ENCODE assay signal across 23 cellular contexts in the genomic region with DNA sequence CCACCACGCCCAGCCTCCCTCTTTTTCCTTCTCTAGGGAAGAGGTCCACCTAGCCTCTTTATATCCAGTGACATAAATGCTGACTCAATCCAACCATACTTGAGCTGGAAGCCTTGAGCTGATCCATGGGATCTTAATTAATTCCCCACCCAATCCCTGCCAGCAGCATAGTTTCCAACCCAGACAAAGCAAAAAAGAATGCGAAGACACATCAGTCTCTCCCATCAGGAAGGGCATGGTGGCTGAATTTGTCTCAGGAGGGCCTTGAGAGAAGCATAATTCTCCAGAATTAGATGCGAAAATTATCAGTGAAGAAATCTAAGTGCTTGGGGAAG. TPM values are rescaled to one million over a fixed set of nuclear protein-coding genes. Genes with fewer than 3 reads are reported as not detected.
DNase-seq lines count a peak whose midpoint lies in the region; ATAC-seq and TF ChIP-seq lines count a peak whose summit lies in the region.
"Had no signal": no experiment of that assay in that cellular context is flagged by ENCODE, and none has a peak within 500 bp of the region (broad histone marks: within the 10 kb centered on the region; RNA-seq: fewer than 3 reads in every experiment).

No MANE protein-coding gene starts in this region.

- H3K36me3 ChIP-seq in CD8-positive, alpha-beta T cell (ENCODE audit: insufficient read depth, low read length), result peaks cover 11% of the 10 kb centered on the region
- H3K36me3 ChIP-seq: brain microvascular endothelial cell, MG63, prostate gland, sigmoid colon, SJCRH30 had no signal

- POLR2A ChIA-PET in CD8-positive, alpha-beta T cell (lab: Charles Lee), result interaction anchor here (0.6 to 0.7 kb wide), 2 partner anchors 9 to 80 kb away, joined by 3 to 6 read pairs; no protein-coding TSS in a partner anchor
- POLR2A ChIA-PET in WTC11 (lab: Charles Lee), result no interaction called here

- peak overlapping the region; percentile 84 for H3K27ac Mint-ChIP-seq in CD8-positive, alpha-beta T cell
- H3K27ac Mint-ChIP-seq in WTC11 (peak overlapping the region; percentile 15; the same call in 1 of the 2 replicates), immature natural killer cell (peak overlapping the region in 4 of 6 donors; percentile 43 to 72 (median 56))

- DNase-seq in AG20443 (ENCODE audit: low spot score) (peak; percentile 63), WTC11 (ENCODE audit: low spot score) (no peak), immature natural killer cell (no peak), pons (ENCODE audit: low spot score) (no peak), G401 (ENCODE audit: low spot score) (no peak)
- DNase-seq in CD8-positive, alpha-beta T cell, result no peak
- no peak for DNase-seq in stimulated activated CD4-positive, alpha-beta T cell treated with anti-CD3 and anti-CD28 coated beads, Interleukin-1b, Interleukin-23, amount 100 ng/mL, for 48 hours
- DNase-seq: activated T-cell treated with anti-CD3 and anti-CD28 coated beads for 4 hours; brain microvascular endothelial cell; CD8-positive, alpha-beta memory T cell; H7; heart left ventricle; lower lobe of right lung; MG63; NCI-H2029; NCI-H2227 treated with DMSO at 0.1 percent for 48 hours; NCI-H526 treated with DMSO at 0.1 percent for 48 hours; sigmoid colon; SJCRH30 had no signal

- no peaks in the 10 kb centered on the region for H3K9me3 Mint-ChIP-seq in CD8-positive, alpha-beta T cell
- no peaks in the 10 kb centered on the region for H3K9me3 Mint-ChIP-seq in WTC11
- no peaks in the 10 kb centered on the region for H3K9me3 Mint-ChIP-seq in immature natural killer cell
- H3K9me3 Mint-ChIP-seq: CD8-positive, alpha-beta memory T cell had no signal

- no peak overlapping the region for H3K27ac ChIP-seq in CD8-positive, alpha-beta T cell (ENCODE audit: low read depth, low read length)
- H3K27ac ChIP-seq: brain microvascular endothelial cell, heart left ventricle, lower lobe of right lung, prostate gland, SJCRH30 had no signal

- H3K27me3 Mint-ChIP-seq in CD8-positive, alpha-beta T cell (ENCODE audit: low read depth), result no peaks in the 10 kb centered on the region
- no peaks in the 10 kb centered on the region; the same call in 1 of the 2 replicates for H3K27me3 Mint-ChIP-seq in WTC11 (ENCODE audit: low read depth)
- peaks cover 0 to 7% (median 2%) of the 10 kb centered on the region in 3 donors for H3K27me3 Mint-ChIP-seq in immature natural killer cell (ENCODE audit: low read depth in 3 of 3)
- H3K27me3 Mint-ChIP-seq: CD8-positive, alpha-beta memory T cell had no signal

- H3K36me3 Mint-ChIP-seq in CD8-positive, alpha-beta T cell, result peaks cover 61% of the 10 kb centered on the region
- H3K36me3 Mint-ChIP-seq in WTC11 (no peaks in the 10 kb centered on the region), immature natural killer cell (peaks cover 23 to 38% (median 38%) of the 10 kb centered on the region in 3 donors)

- no peaks in the 10 kb centered on the region for H3K9me3 ChIP-seq in CD8-positive, alpha-beta T cell (ENCODE audit: low read length)
- H3K9me3 ChIP-seq: heart left ventricle, lower lobe of right lung, MG63, prostate gland, sigmoid colon, SJCRH30 had no signal

- CTCF ChIA-PET in CD8-positive, alpha-beta T cell (lab: Charles Lee), result interaction anchor here (1.1 to 2.6 kb wide), 4 partner anchors 11 to 87 kb away, joined by 3 to 10 read pairs (median 6); no protein-coding TSS in a partner anchor
- CTCF ChIA-PET in WTC11 (lab: Charles Lee), result no interaction called here

- in situ Hi-C loops in G401 (cut with HindIII; ENCODE audit: low sequenced_read_pairs), result no loop called here

- H3K27me3 ChIP-seq in CD8-positive, alpha-beta T cell (ENCODE audit: insufficient read depth, low read length), result no peaks in the 10 kb centered on the region
- H3K27me3 ChIP-seq: brain microvascular endothelial cell, heart left ventricle, MG63, sigmoid colon had no signal

- intact Hi-C loops in CD8-positive, alpha-beta T cell (cut with DNase I, micrococcal nuclease), result no loop called here

- TF ChIP-seq CTCF in CD8-positive, alpha-beta T cell (IDR thresholded peaks at IDR 0.05), result no peak
- no peak for TF ChIP-seq CTCF in WTC11 (IDR thresholded peaks at IDR 0.05)

- H3K4me3 Mint-ChIP-seq in CD8-positive, alpha-beta T cell, result no peak overlapping the region
- no peak overlapping the region for H3K4me3 Mint-ChIP-seq in WTC11
- peak overlapping the region in 1 of 5 donors; percentile 13 for H3K4me3 Mint-ChIP-seq in immature natural killer cell
- H3K4me3 Mint-ChIP-seq: CD8-positive, alpha-beta memory T cell had no signal

- H3K4me1 Mint-ChIP-seq in CD8-positive, alpha-beta T cell (ENCODE audit: low read depth), result peaks cover 41% of the 10 kb centered on the region
- H3K4me1 Mint-ChIP-seq in WTC11 (peaks cover 2% of the 10 kb centered on the region), immature natural killer cell (peaks cover 46 to 53% of the 10 kb centered on the region in 2 donors)

- H3K4me3 ChIP-seq in CD8-positive, alpha-beta T cell (ENCODE audit: low read depth, low read length), result no peak overlapping the region
- H3K4me3 ChIP-seq: heart left ventricle, K562, lower lobe of right lung, MG63, prostate gland, sigmoid colon, SJCRH30 had no signal

- ATAC-seq in CD8-positive, alpha-beta T cell, result no peak
- ATAC-seq in WTC11, result no peak
- ATAC-seq in HG03354 (IDR thresholded peaks at IDR 0.05; ENCODE audit: poor library complexity, severe bottlenecking, unreplicated experiment), result no peak
- ATAC-seq: activated CD4-positive, CD25-positive, alpha-beta regulatory T cell treated with anti-CD3 and anti-CD28 coated beads, Interleukin-2, amount 50 U/mL, for 24 hours; heart left ventricle; K562; lower lobe of right lung had no signal

- peaks cover 15% of the 10 kb centered on the region for H3K4me1 ChIP-seq in CD8-positive, alpha-beta T cell (ENCODE audit: insufficient read depth, low read length)
- H3K4me1 ChIP-seq: prostate gland, SJCRH30 had no signal

TF ChIP-seq in WTC11, 78 proteins besides CTCF, POLR2A, EP300 and RAD21 (continues in another document):
- TF ChIP-seq ZNF396 (CRISPR knock-in tag; IDR thresholded peaks at IDR 0.05; ENCODE audit: borderline replicate concordance) (no peak), NR1H2 (CRISPR knock-in tag; IDR thresholded peaks at IDR 0.05) (no peak), ELF4 (CRISPR knock-in tag; IDR thresholded peaks at IDR 0.05; ENCODE audit: low read depth) (no peak), NR2C2 (CRISPR knock-in tag; IDR thresholded peaks at IDR 0.05) (no peak), NFYB (CRISPR knock-in tag; conservative IDR thresholded peaks at IDR 0.05; ENCODE audit: low read depth) (no peak)
- TF ChIP-seq, protein P1, sequence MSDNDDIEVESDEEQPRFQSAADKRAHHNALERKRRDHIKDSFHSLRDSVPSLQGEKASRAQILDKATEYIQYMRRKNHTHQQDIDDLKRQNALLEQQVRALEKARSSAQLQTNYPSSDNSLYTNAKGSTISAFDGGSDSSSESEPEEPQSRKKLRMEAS (CRISPR knock-in tag; IDR thresholded peaks at IDR 0.05), result no peak
- TF ChIP-seq, protein P2, sequence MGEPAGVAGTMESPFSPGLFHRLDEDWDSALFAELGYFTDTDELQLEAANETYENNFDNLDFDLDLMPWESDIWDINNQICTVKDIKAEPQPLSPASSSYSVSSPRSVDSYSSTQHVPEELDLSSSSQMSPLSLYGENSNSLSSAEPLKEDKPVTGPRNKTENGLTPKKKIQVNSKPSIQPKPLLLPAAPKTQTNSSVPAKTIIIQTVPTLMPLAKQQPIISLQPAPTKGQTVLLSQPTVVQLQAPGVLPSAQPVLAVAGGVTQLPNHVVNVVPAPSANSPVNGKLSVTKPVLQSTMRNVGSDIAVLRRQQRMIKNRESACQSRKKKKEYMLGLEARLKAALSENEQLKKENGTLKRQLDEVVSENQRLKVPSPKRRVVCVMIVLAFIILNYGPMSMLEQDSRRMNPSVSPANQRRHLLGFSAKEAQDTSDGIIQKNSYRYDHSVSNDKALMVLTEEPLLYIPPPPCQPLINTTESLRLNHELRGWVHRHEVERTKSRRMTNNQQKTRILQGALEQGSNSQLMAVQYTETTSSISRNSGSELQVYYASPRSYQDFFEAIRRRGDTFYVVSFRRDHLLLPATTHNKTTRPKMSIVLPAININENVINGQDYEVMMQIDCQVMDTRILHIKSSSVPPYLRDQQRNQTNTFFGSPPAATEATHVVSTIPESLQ (CRISPR knock-in tag; IDR thresholded peaks at IDR 0.05), result no peak
- TF ChIP-seq, protein P3, sequence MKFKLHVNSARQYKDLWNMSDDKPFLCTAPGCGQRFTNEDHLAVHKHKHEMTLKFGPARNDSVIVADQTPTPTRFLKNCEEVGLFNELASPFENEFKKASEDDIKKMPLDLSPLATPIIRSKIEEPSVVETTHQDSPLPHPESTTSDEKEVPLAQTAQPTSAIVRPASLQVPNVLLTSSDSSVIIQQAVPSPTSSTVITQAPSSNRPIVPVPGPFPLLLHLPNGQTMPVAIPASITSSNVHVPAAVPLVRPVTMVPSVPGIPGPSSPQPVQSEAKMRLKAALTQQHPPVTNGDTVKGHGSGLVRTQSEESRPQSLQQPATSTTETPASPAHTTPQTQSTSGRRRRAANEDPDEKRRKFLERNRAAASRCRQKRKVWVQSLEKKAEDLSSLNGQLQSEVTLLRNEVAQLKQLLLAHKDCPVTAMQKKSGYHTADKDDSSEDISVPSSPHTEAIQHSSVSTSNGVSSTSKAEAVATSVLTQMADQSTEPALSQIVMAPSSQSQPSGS (CRISPR knock-in tag; IDR thresholded peaks at IDR 0.05; ENCODE audit: borderline replicate concordance, low read depth), result no peak

RNA-seq across cellular contexts. Expression of a gene that starts 22.5 kb away (rescaled TPM):
- total RNA-seq in CD8-positive, alpha-beta T cell, result 10 to 100 TPM in 1 of 2 experiments, 1 to 10 TPM in 1; 9.8 to 10.4 TPM
- total RNA-seq in WTC11 (2021), result 2.8 to 2.9 TPM (median 2.8 TPM) in 3 replicates
- polyA plus RNA-seq in immature natural killer cell, result 10 to 100 TPM; 13.5 to 37.4 (median 19.8) TPM
- total RNA-seq in G401 (2014; rRNA removed; shearing (Covaris generic)), result 2.8 and 3.2 TPM in 2 replicates

RNA-seq across cellular contexts. Expression of a gene that starts 54.9 kb away (rescaled TPM):
- 100 to 1,000 TPM; 153 to 155 TPM for total RNA-seq in CD8-positive, alpha-beta T cell
- 3.3 to 4.8 TPM (median 4.4 TPM) in 3 replicates for total RNA-seq in WTC11 (2021)
- 100 to 1,000 TPM in 1 of 3 donors, 10 to 100 TPM in 2; 20.2 to 116 (median 28.0) TPM for polyA plus RNA-seq in immature natural killer cell
- 34.6 and 55.9 TPM in 2 replicates for total RNA-seq in G401 (2014; rRNA removed; shearing (Covaris generic))

Comparison
In these comparisons a context has a peak if more than half of its experiments do, and no peak if none do; other contexts are left out.
1. H3K27ac Mint-ChIP-seq: peak in every context shown above with its lines; median percentile 84 in CD8-positive, alpha-beta T cell; 56 in immature natural killer cell; 15 in WTC11.